1 cellular context compared by ENCODE assay signal in genomic region chr1:214126697-214127146, GRCh38.
TF ChIP-seq lines count a peak whose summit lies in the region.

No MANE protein-coding gene starts in this region.

TF ChIP-seq in HepG2, 621 proteins besides CTCF, POLR2A, EP300 and RAD21 (continued from another document and continues in another):
- TF ChIP-seq REST (IDR thresholded peaks at IDR 0.05; ENCODE audit: borderline replicate concordance in 1 of 2, low read depth in 1 of 2, low read length in 2 of 2) (peak in 1 of 2 experiments; percentile 58; a peak in 1 of 4 replicates), JDP2 (CRISPR knock-in tag; IDR thresholded peaks at IDR 0.05; ENCODE audit: borderline replicate concordance) (no peak), RFXAP (CRISPR knock-in tag; IDR thresholded peaks at IDR 0.05; ENCODE audit: borderline replicate concordance) (0 out of 2 replicates have a peak, but pooled peaks have one; percentile 45), RAD51 (IDR thresholded peaks at IDR 0.05; ENCODE audit: borderline replicate concordance) (no peak), TP53 (CRISPR knock-in tag; conservative IDR thresholded peaks at IDR 0.05) (no peak), ZNF512B (CRISPR knock-in tag; IDR thresholded peaks at IDR 0.05; ENCODE audit: borderline replicate concordance) (no peak), FOXP4 (CRISPR knock-in tag; IDR thresholded peaks at IDR 0.05) (peak; percentile 88), ATF7 (IDR thresholded peaks at IDR 0.05) (no peak), ATF7 (CRISPR knock-in tag; IDR thresholded peaks at IDR 0.05) (no peak; the same call in 1 of the 2 replicates), TBX3 (IDR thresholded peaks at IDR 0.05; ENCODE audit: borderline replicate concordance) (peak; percentile 34; the same call in 1 of the 2 replicates), ZNF317 (CRISPR knock-in tag; IDR thresholded peaks at IDR 0.05) (no peak), POGK (CRISPR knock-in tag; conservative IDR thresholded peaks at IDR 0.05) (peak; percentile 51; the same call in 1 of the 2 replicates), PHB2 (IDR thresholded peaks at IDR 0.05; ENCODE audit: partially characterized antibody) (no peak), ZNF788 (CRISPR knock-in tag; IDR thresholded peaks at IDR 0.05; ENCODE audit: borderline replicate concordance) (peak; percentile 81; the same call in 1 of the 2 replicates), SUZ12 (IDR thresholded peaks at IDR 0.05; ENCODE audit: low read depth, low read length) (no peak), MTF2 (CRISPR knock-in tag; IDR thresholded peaks at IDR 0.05; ENCODE audit: borderline replicate concordance) (no peak), SKI (IDR thresholded peaks at IDR 0.05; ENCODE audit: partially characterized antibody) (peak; percentile 44), HNRNPLL (IDR thresholded peaks at IDR 0.05; ENCODE audit: low read depth, low read length, poor library complexity, severe bottlenecking) (no peak), KLF9 (CRISPR knock-in tag; IDR thresholded peaks at IDR 0.05; ENCODE audit: low read depth) (no peak), PAXIP1 (CRISPR knock-in tag; conservative IDR thresholded peaks at IDR 0.05) (peak; percentile 93), BRCA1 (CRISPR knock-in tag; IDR thresholded peaks at IDR 0.05) (no peak), SYNCRIP (IDR thresholded peaks at IDR 0.05; ENCODE audit: insufficient read depth, low read depth, low read length) (no peak), RBM22 (optimal IDR thresholded peaks at IDR 0.05; ENCODE audit: low read length) (no peak), ZNF580 (CRISPR knock-in tag; IDR thresholded peaks at IDR 0.05; ENCODE audit: borderline replicate concordance, low read depth) (0 out of 2 replicates have a peak, but pooled peaks have one; percentile 58), ZNF446 (CRISPR knock-in tag; IDR thresholded peaks at IDR 0.05) (no peak), ZBTB37 (CRISPR knock-in tag; IDR thresholded peaks at IDR 0.05) (peak; percentile 85), ZNF160 (CRISPR knock-in tag; IDR thresholded peaks at IDR 0.05) (peak; percentile 55; the same call in 1 of the 2 replicates), MTA1 (CRISPR knock-in tag; IDR thresholded peaks at IDR 0.05; ENCODE audit: borderline replicate concordance) (peak; percentile 55; the same call in 1 of the 2 replicates), GABPB1 (CRISPR knock-in tag; IDR thresholded peaks at IDR 0.05) (no peak), MAF1 (CRISPR knock-in tag; IDR thresholded peaks at IDR 0.05; ENCODE audit: borderline replicate concordance) (no peak), CEBPG (CRISPR knock-in tag; IDR thresholded peaks at IDR 0.05) (peak; percentile 50), ZNF772 (CRISPR knock-in tag; IDR thresholded peaks at IDR 0.05) (0 out of 2 replicates have a peak, but pooled peaks have one; percentile 58), GRHL1 (CRISPR knock-in tag; conservative IDR thresholded peaks at IDR 0.05) (no peak), BCL3 (CRISPR knock-in tag; IDR thresholded peaks at IDR 0.05) (0 out of 2 replicates have a peak, but pooled peaks have one; percentile 25), ZSCAN5A (CRISPR knock-in tag; IDR thresholded peaks at IDR 0.05; ENCODE audit: borderline replicate concordance) (peak; percentile 37; the same call in 1 of the 2 replicates), HOXA7 (CRISPR knock-in tag; IDR thresholded peaks at IDR 0.05) (no peak), FOXA1 (IDR thresholded peaks at IDR 0.05) (no peak), FOXA1 (CRISPR knock-in tag; IDR thresholded peaks at IDR 0.05) (peak; percentile 68), ZNF746 (CRISPR knock-in tag; IDR thresholded peaks at IDR 0.05) (0 out of 2 replicates have a peak, but pooled peaks have one; percentile 43), ZC3H13 (CRISPR knock-in tag; IDR thresholded peaks at IDR 0.05) (no peak), FIP1L1 (IDR thresholded peaks at IDR 0.05; ENCODE audit: borderline replicate concordance, insufficient read depth, low read depth, low read length) (no peak)
